13 cellular contexts compared by ENCODE assay signal in the genomic region with DNA sequence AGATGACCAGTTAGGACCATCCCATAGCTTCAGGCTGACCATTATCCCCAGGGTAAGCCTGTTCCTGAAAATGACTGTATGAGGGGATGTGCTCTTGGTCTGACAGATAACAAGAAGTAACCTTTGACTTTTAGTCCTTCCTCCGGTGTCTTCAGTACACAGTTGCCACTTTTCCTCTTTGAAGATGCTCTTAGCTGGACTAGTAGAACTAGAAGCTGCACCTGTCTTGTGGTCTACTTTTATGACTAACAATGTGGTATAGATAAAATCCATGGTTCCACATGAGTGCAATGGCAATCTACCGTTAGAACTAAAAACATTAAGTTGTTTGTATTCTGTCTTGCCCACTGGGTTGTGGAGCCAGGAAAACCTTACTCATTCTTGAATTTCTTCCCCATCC. TPM values are rescaled to one million over a fixed set of nuclear protein-coding genes. Genes with fewer than 3 reads are reported as not detected.
A peak's percentile ranks its signal among the peaks of the same experiment; 100 is the strongest.
DNase-seq lines count a peak whose midpoint lies in the region; ATAC-seq, FAIRE-seq and TF ChIP-seq lines count a peak whose summit lies in the region.
"Had no signal": no experiment of that assay in that cellular context is flagged by ENCODE, and none has a peak within 500 bp of the region (broad histone marks: within the 10 kb centered on the region; RNA-seq: fewer than 3 reads in every experiment).

No MANE protein-coding gene starts in this region.

- intact Hi-C loops in posterior vena cava (cut with DNase I): no loop called here

- H3K36me3 ChIP-seq in GM06990 (ENCODE audit: control insufficient read depth, insufficient read depth, low read length): no peaks in the 10 kb centered on the region

- DNase-seq in GM06990 (ENCODE audit: extremely low read depth, insufficient read length): peak; percentile 71
- DNase-seq in GM20000 (ENCODE audit: low spot score): peak; percentile 20
- DNase-seq in LHCN-M2 (ENCODE audit: low read depth): peak; percentile 42
- DNase-seq in kidney glomerular epithelial cell (lab: John Stamatoyannopoulos, UW): peak; percentile 81
- no peak for DNase-seq in NCI-H2081 (lab: John Stamatoyannopoulos, UW)
- DNase-seq in urothelium cell line (ENCODE audit: low spot score): no peak
- DNase-seq in posterior vena cava (ENCODE audit: low spot score): no peak
- DNase-seq: caudate nucleus, HFFc6, NCI-H510A had no signal

- no peaks in the 10 kb centered on the region for H3K27me3 ChIP-seq in GM06990 (replicated peaks; ENCODE audit: control insufficient read depth, insufficient read depth, low read length)

- no peak for FAIRE-seq in urothelium cell line (lab: Jason Lieb, UNC)

- no peak overlapping the region for H3K4me3 ChIP-seq in GM06990 (replicated peaks; ENCODE audit: low read depth, low read length)

- no peak for ATAC-seq in HG02571 (IDR thresholded peaks at IDR 0.05; ENCODE audit: unreplicated experiment)
- ATAC-seq: WTC11 had no signal

- TF ChIP-seq CTCF in GM06990 (IDR thresholded peaks at IDR 0.05; ENCODE audit: insufficient read depth, low read length, poor library complexity, severe bottlenecking): no peak
- TF ChIP-seq CTCF in GM20000 (IDR thresholded peaks at IDR 0.05; ENCODE audit: extremely low read depth, missing control alignments): no peak

RNA-seq across cellular contexts. Expression of gene RUBCNL, which starts 5.9 kb away (rescaled TPM):
- total RNA-seq in LHCN-M2 (2014; rRNA removed): 0.06 and 0.13 TPM in 2 replicates
- 0.06 TPM for polyA plus RNA-seq in LHCN-M2 (2012)
- total RNA-seq in posterior vena cava: 1 to 10 TPM; 3.6 to 5.3 TPM
- total RNA-seq: CD4-positive, CD25-positive, alpha-beta regulatory T cell; HFFc6 had no signal

Comparison
In these comparisons a context has a peak if more than half of its experiments do, and no peak if none do; other contexts are left out.
1. DNase-seq: peak in GM06990 (single experiment), GM20000 (single experiment), LHCN-M2 (single experiment) and kidney glomerular epithelial cell (single experiment); none in NCI-H2081 (0 of 2), urothelium cell line (single experiment) and posterior vena cava (single experiment).